Comparison of ENCODE assay signal across 9 cellular contexts in genomic region chr22:21766933-21767462, GRCh38. TPM values are rescaled to one million over a fixed set of nuclear protein-coding genes. Genes with fewer than 3 reads are reported as not detected.
DNase-seq lines count a peak whose midpoint lies in the region; ATAC-seq and TF ChIP-seq lines count a peak whose summit lies in the region.
"Had no signal": no experiment of that assay in that cellular context is flagged by ENCODE, and none has a peak within 500 bp of the region (broad histone marks: within the 10 kb centered on the region; RNA-seq: fewer than 3 reads in every experiment).

No MANE protein-coding gene starts in this region.

- H3K4me3 ChIP-seq in NB4 (ENCODE audit: low read depth, low read length) (no peak overlapping the region), PC-9 (no peak overlapping the region), lower leg skin (ENCODE audit: low read depth, poor library complexity, severe bottlenecking) (no peak overlapping the region)
- H3K4me3 ChIP-seq: heart left ventricle had no signal

- H3K79me2 ChIP-seq in PC-9 (ENCODE audit: low read depth): no peaks in the 10 kb centered on the region

- WGBS in lower leg skin, 2 donors: 91 to 93% methylated on average over 11 of the region's 11 CpGs

- DNase-seq in NB4 (ENCODE audit: low read depth) (peak; percentile 39), PC-9 (no peak), COLO829 (ENCODE audit: low spot score) (no peak), foreskin melanocyte (no peak), lower leg skin (ENCODE audit: low spot score in 2 of 2) (no peak)
- DNase-seq in activated T-helper 9 cell treated with anti-CD3 and anti-CD28 coated beads, Interleukin-2, amount 50 U/mL, for 16 hours (ENCODE audit: low read depth): peak; percentile 50
- DNase-seq in stimulated activated CD4-positive, alpha-beta T cell treated with anti-CD3 and anti-CD28 coated beads, Interleukin-2, amount 100 ng/mL, for 48 hours: peak; percentile 20 to 45
- DNase-seq: heart left ventricle had no signal

- no peak overlapping the region for H3K4me2 ChIP-seq in PC-9

- no peaks in the 10 kb centered on the region for H3K4me1 ChIP-seq in PC-9 (replicated peaks; ENCODE audit: insufficient read depth)

- H3K36me3 ChIP-seq in PC-9 (ENCODE audit: low read depth): no peaks in the 10 kb centered on the region

- intact Hi-C loops in PC-9 (cut with micrococcal nuclease; ENCODE audit: unreplicated experiment): no loop called here
- intact Hi-C loops in lower leg skin (cut with DNase I; ENCODE audit: low total_unique reads): no loop called here

- no TSS peak for BruUV-seq in PC-9 (replicated peaks; lab: Mats Ljungman, UMichigan)

- H3K27me3 ChIP-seq in PC-9 (ENCODE audit: insufficient read depth, low read depth): no peaks in the 10 kb centered on the region
- H3K27me3 ChIP-seq: heart left ventricle had no signal

- CTCF ChIA-PET in PC-9 (lab: Charles Lee): no interaction called here

- no peaks in the 10 kb centered on the region for H3K9me2 ChIP-seq in PC-9 (ENCODE audit: insufficient read depth)

- no peaks in the 10 kb centered on the region for H3K9me3 ChIP-seq in PC-9 (ENCODE audit: insufficient read depth, low read depth)
- H3K9me3 ChIP-seq: heart left ventricle had no signal

- H2AFZ ChIP-seq in PC-9: no peak overlapping the region

- H3K27ac ChIP-seq in PC-9: no peak overlapping the region

- ATAC-seq in GM18520 (IDR thresholded peaks at IDR 0.05; ENCODE audit: unreplicated experiment): peak; percentile 51

- H3F3A ChIP-seq in PC-9 (ENCODE audit: insufficient read depth, low read depth): no peaks in the 10 kb centered on the region

- TF ChIP-seq CTCF in NB4 (IDR thresholded peaks at IDR 0.05; ENCODE audit: low read depth, low read length) (no peak), PC-9 (conservative IDR thresholded peaks at IDR 0.05) (no peak), lower leg skin (IDR thresholded peaks at IDR 0.05) (no peak)

- H4K20me1 ChIP-seq in PC-9 (ENCODE audit: insufficient read depth): no peaks in the 10 kb centered on the region

- POLR2A ChIA-PET in PC-9 (lab: Charles Lee; ENCODE audit: unreplicated experiment): no interaction called here

- no peak for TF ChIP-seq POLR2A in NB4 (IDR thresholded peaks at IDR 0.05; ENCODE audit: extremely low read depth, insufficient read length)
- no peak for TF ChIP-seq POLR2A in lower leg skin (IDR thresholded peaks at IDR 0.05)

RNA-seq across cellular contexts. Expression of gene YPEL1, which starts 31.4 kb away (rescaled TPM):
- total RNA-seq in PC-9 (2021) (5.2 and 8.3 TPM in 2 replicates), lower leg skin (1 to 10 TPM; 1.9 to 5.4 (median 2.8) TPM)

Comparison
In these comparisons a context has a peak if more than half of its experiments do, and no peak if none do; other contexts are left out.
1. DNase-seq: peak in NB4 (single experiment), activated T-helper 9 cell treated with anti-CD3 and anti-CD28 coated beads, Interleukin-2, amount 50 U/mL, for 16 hours (single experiment) and stimulated activated CD4-positive, alpha-beta T cell treated with anti-CD3 and anti-CD28 coated beads, Interleukin-2, amount 100 ng/mL, for 48 hours (2 of 2); none in PC-9 (0 of 2), COLO829 (single experiment), foreskin melanocyte (single experiment) and lower leg skin (0 of 2).